ENCODE assay signal across 2 cellular contexts in the genomic region with DNA sequence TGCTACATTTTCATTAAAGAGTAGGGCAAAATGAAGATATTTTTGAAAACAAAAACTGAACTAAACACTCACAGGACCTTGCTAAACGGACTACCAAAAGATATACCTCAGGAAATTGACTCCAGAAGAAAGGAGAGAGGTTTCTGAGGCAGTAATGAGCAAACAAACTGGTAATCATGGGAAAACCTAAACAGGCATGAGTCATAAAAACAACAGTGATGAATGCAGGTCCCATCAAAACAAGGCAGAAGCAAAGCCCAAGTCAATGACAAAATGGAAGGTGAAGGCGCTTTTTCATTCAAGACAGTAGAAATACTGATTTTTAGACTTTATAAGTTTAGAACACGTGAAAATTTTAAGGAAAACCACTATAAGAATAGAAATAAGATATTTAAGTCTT.
TF ChIP-seq lines count a peak whose summit lies in the region.

No MANE protein-coding gene starts in this region.

TF ChIP-seq in A549, 52 proteins besides CTCF, POLR2A, EP300 and RAD21 (continued from another document):
- TF ChIP-seq GATA3 (IDR thresholded peaks at IDR 0.05; ENCODE audit: borderline replicate concordance): no peak
- TF ChIP-seq TFCP2L1 (CRISPR knock-in tag; IDR thresholded peaks at IDR 0.05): no peak

TF ChIP-seq in HCT116, 20 proteins besides CTCF, POLR2A, EP300 and RAD21 (continued from another document):
- no peak for TF ChIP-seq SIN3A (IDR thresholded peaks at IDR 0.05; ENCODE audit: low read depth)
